15 cellular contexts compared by ENCODE assay signal in genomic region chr20:46188866-46189265, GRCh38.
"Had no signal": no experiment of that assay in that cellular context is flagged by ENCODE, and none has a peak within 500 bp of the region (broad histone marks: within the 10 kb centered on the region; RNA-seq: fewer than 3 reads in every experiment).

No MANE protein-coding gene starts in this region.

- H3K27ac Mint-ChIP-seq: dendritic cell treated with granulocyte-macrophage colony-stimulating factor and Interleukin-4, amounts not matched to agents 40 ng/mL and 50 ng/mL, for 4 days had no signal

- H3K4me1 ChIP-seq: tibial artery, uterus had no signal

- H3K4me3 ChIP-seq: tibial artery, uterus had no signal

- H3K36me3 ChIP-seq: tibial artery, uterus had no signal

- H3K4me3 Mint-ChIP-seq: dendritic cell treated with granulocyte-macrophage colony-stimulating factor and Interleukin-4, amounts not matched to agents 40 ng/mL and 50 ng/mL, for 4 days; naive thymus-derived CD8-positive, alpha-beta T cell had no signal

- H3K9me3 Mint-ChIP-seq: dendritic cell treated with granulocyte-macrophage colony-stimulating factor and Interleukin-4, amounts not matched to agents 40 ng/mL and 50 ng/mL, for 4 days had no signal

- H3K9me3 ChIP-seq: uterus had no signal

- DNase-seq: activated CD4-positive, alpha-beta T cell treated with anti-CD3 and anti-CD28 coated beads, Interleukin-2, amount 50 U/mL, for 1 hour; activated naive CD4-positive, alpha-beta T cell treated with Interleukin-2 at 50 U/mL for 16 hours; cerebellar nuclear complex; effector memory CD4-positive, alpha-beta T cell; foreskin melanocyte; head of caudate nucleus; mesenchymal stem cell; naive thymus-derived CD8-positive, alpha-beta T cell; occipital lobe; stimulated activated CD4-positive, alpha-beta T cell treated with anti-CD3 and anti-CD28 coated beads, Interleukin-4, amount 100 ng/mL, for 1 hour; stimulated activated naive CD4-positive, alpha-beta T cell; tibial artery; uterus had no signal

- H3K27ac ChIP-seq: tibial artery, uterus had no signal

- H3K4me1 Mint-ChIP-seq: naive thymus-derived CD8-positive, alpha-beta T cell had no signal

- H3K27me3 ChIP-seq: uterus had no signal

- ATAC-seq: activated CD4-positive, CD25-positive, alpha-beta regulatory T cell treated with anti-CD3 and anti-CD28 coated beads, Interleukin-2, amount 50 U/mL, for 24 hours; naive thymus-derived CD8-positive, alpha-beta T cell had no signal
